In the genomic region with DNA sequence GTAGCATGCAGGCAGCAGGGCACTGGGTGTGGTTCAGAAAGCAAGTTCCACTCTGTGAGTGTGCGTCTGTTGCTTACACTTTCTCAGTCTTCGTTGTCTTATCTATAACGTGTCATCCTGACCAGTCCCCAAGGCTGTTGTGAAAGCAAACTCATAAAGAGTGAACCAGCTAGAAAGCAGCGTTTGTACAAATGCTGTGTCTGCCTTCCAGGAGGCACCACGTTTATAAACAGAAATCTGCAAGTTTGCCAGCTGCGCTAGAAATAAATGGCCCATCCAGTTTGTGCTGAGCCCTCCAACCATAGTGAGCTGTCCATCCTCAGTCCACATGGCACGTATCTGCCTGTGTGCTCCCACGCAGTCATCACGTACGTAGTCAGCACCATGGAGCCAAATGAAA, we compare ENCODE assay signal across 1 cellular context.
TF ChIP-seq lines count a peak whose summit lies in the region.

No MANE protein-coding gene starts in this region.

TF ChIP-seq in GM12878, 131 proteins besides CTCF, POLR2A, EP300 and RAD21 (continued from another document):
- TF ChIP-seq, protein P1, sequence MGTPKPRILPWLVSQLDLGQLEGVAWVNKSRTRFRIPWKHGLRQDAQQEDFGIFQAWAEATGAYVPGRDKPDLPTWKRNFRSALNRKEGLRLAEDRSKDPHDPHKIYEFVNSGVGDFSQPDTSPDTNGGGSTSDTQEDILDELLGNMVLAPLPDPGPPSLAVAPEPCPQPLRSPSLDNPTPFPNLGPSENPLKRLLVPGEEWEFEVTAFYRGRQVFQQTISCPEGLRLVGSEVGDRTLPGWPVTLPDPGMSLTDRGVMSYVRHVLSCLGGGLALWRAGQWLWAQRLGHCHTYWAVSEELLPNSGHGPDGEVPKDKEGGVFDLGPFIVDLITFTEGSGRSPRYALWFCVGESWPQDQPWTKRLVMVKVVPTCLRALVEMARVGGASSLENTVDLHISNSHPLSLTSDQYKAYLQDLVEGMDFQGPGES (IDR thresholded peaks at IDR 0.05): no peak
- TF ChIP-seq POLR2AphosphoS5 (IDR thresholded peaks at IDR 0.05; ENCODE audit: low read length): no peak
- no peak for TF ChIP-seq GABPA (IDR thresholded peaks at IDR 0.05; ENCODE audit: low read depth)
- no peak for TF ChIP-seq CBX5 (IDR thresholded peaks at IDR 0.05; ENCODE audit: low read depth)
- TF ChIP-seq POLR2AphosphoS2 (IDR thresholded peaks at IDR 0.05; ENCODE audit: low read depth, low read length): no peak
- TF ChIP-seq ZNF622 (IDR thresholded peaks at IDR 0.05): no peak
- TF ChIP-seq SIX5 (IDR thresholded peaks at IDR 0.05; ENCODE audit: low read depth, low read length, severe bottlenecking): no peak
- TF ChIP-seq, protein P2, sequence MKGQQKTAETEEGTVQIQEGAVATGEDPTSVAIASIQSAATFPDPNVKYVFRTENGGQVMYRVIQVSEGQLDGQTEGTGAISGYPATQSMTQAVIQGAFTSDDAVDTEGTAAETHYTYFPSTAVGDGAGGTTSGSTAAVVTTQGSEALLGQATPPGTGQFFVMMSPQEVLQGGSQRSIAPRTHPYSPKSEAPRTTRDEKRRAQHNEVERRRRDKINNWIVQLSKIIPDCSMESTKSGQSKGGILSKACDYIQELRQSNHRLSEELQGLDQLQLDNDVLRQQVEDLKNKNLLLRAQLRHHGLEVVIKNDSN (IDR thresholded peaks at IDR 0.05; ENCODE audit: borderline replicate concordance, extremely low read length, insufficient read depth, low read depth, low read length): no peak
